9 cellular contexts compared by ENCODE assay signal in genomic region chr5:127571314-127571713, GRCh38. TPM values are rescaled to one million over a fixed set of nuclear protein-coding genes. Genes with fewer than 3 reads are reported as not detected.
DNase-seq lines count a peak whose midpoint lies in the region; ATAC-seq lines count a peak whose summit lies in the region.
"Had no signal": no experiment of that assay in that cellular context is flagged by ENCODE, and none has a peak within 500 bp of the region (broad histone marks: within the 10 kb centered on the region; RNA-seq: fewer than 3 reads in every experiment).

No MANE protein-coding gene starts in this region.

- no peaks in the 10 kb centered on the region for H3K36me3 ChIP-seq in neuronal stem cell (replicated peaks in 1 of 2; ENCODE audit: control insufficient read depth in 2 of 2, insufficient read depth in 2 of 2, low read length in 2 of 2)
- H3K36me3 ChIP-seq in effector memory CD4-positive, alpha-beta T cell (ENCODE audit: control insufficient read depth, insufficient read depth, low read length): no peaks in the 10 kb centered on the region

- no peak overlapping the region for H3K23ac ChIP-seq in neuronal stem cell (ENCODE audit: low read depth, low read length, poor library complexity)

- no peak overlapping the region for H2AK5ac ChIP-seq in neuronal stem cell (ENCODE audit: low read depth, low read length)

- no peak overlapping the region for H3K4me2 ChIP-seq in neuronal stem cell (ENCODE audit: insufficient read depth, low read length, poor library complexity, severe bottlenecking)

- H3K79me1 ChIP-seq in neuronal stem cell (ENCODE audit: low read depth, low read length): no peaks in the 10 kb centered on the region

- no peak overlapping the region for H3K9ac ChIP-seq in neuronal stem cell (ENCODE audit: low read depth, low read length, poor library complexity)

- H3K27me3 ChIP-seq in neuronal stem cell (ENCODE audit: control insufficient read depth in 3 of 3, insufficient read depth in 3 of 3, low read depth in 1 of 3, low read length in 3 of 3): no peaks in the 10 kb centered on the region
- peaks cover 4% of the 10 kb centered on the region for H3K27me3 ChIP-seq in effector memory CD4-positive, alpha-beta T cell (replicated peaks; ENCODE audit: control insufficient read depth, insufficient read depth, low read length, poor library complexity, severe bottlenecking)

- H3K4me1 ChIP-seq in neuronal stem cell (ENCODE audit: control insufficient read depth in 2 of 2, insufficient read depth in 1 of 2, low read depth in 1 of 2, low read length in 2 of 2): peaks cover 0 to 3% of the 10 kb centered on the region in 2 donors
- no peaks in the 10 kb centered on the region for H3K4me1 ChIP-seq in effector memory CD4-positive, alpha-beta T cell (ENCODE audit: control insufficient read depth, insufficient read depth, low read length, poor library complexity, severe bottlenecking)

- H3K18ac ChIP-seq in neuronal stem cell (ENCODE audit: low read length): no peak overlapping the region

- H4K91ac ChIP-seq in neuronal stem cell (ENCODE audit: low read depth, low read length, poor library complexity): no peak overlapping the region

- no CpG with 5 or more reads among the region's 2 CpGs for WGBS in neuronal stem cell (ENCODE audit: extremely low coverage in 2 of 2, insufficient read length in 2 of 2, insufficient replicate concordance in 1 of 2), 2 donors

- no peak overlapping the region for H3K4me3 ChIP-seq in neuronal stem cell (ENCODE audit: low read length in 2 of 2)
- H3K4me3 ChIP-seq in effector memory CD4-positive, alpha-beta T cell (ENCODE audit: insufficient read depth, low read depth, low read length, poor library complexity, severe bottlenecking): no peak overlapping the region

- no peak overlapping the region for H2BK12ac ChIP-seq in neuronal stem cell (ENCODE audit: low read length)

- H2BK15ac ChIP-seq in neuronal stem cell (ENCODE audit: low read length): no peak overlapping the region

- H4K8ac ChIP-seq in neuronal stem cell (ENCODE audit: low read depth, low read length): no peak overlapping the region

- H3K14ac ChIP-seq in neuronal stem cell (ENCODE audit: low read length): no peak overlapping the region

- H2AFZ ChIP-seq in neuronal stem cell (ENCODE audit: low read length): peak overlapping the region; percentile 36

- ATAC-seq in GM19035 (IDR thresholded peaks at IDR 0.05; ENCODE audit: unreplicated experiment) (peak; percentile 62), GM21723 (IDR thresholded peaks at IDR 0.05; ENCODE audit: unreplicated experiment) (peak; percentile 55), HG03135 (IDR thresholded peaks at IDR 0.05; ENCODE audit: unreplicated experiment) (peak; percentile 55)

- H2BK5ac ChIP-seq in neuronal stem cell (ENCODE audit: low read length): no peak overlapping the region

- H2BK120ac ChIP-seq in neuronal stem cell (ENCODE audit: low read depth, low read length): no peak overlapping the region

- H3K27ac ChIP-seq in neuronal stem cell (replicated peaks; ENCODE audit: low read length): no peak overlapping the region
- no peak overlapping the region for H3K27ac ChIP-seq in effector memory CD4-positive, alpha-beta T cell (ENCODE audit: insufficient read depth, low read length, poor library complexity, severe bottlenecking)

- DNase-seq in neuronal stem cell (ENCODE audit: low spot score) (no peak), NCI-H187 treated with DMSO at 0.1 percent for 48 hours (lab: John Stamatoyannopoulos, UW) (no peak), dedifferentiated amniotic fluid mesenchymal stem cell (ENCODE audit: extremely low spot score) (no peak), KG1 (lab: John Stamatoyannopoulos, UW) (no peak)
- no peak for DNase-seq in effector memory CD4-positive, alpha-beta T cell
- DNase-seq: activated effector memory CD4-positive, alpha-beta T cell treated with Interleukin-2 at 50 U/mL for 16 hours had no signal

- no peak overlapping the region for H3K4ac ChIP-seq in neuronal stem cell (ENCODE audit: low read length)

- peaks cover 2 to 11% of the 10 kb centered on the region in 2 donors for H3K9me3 ChIP-seq in neuronal stem cell (replicated peaks in 1 of 2; ENCODE audit: control insufficient read depth in 2 of 2, insufficient read depth in 1 of 2, low read depth in 1 of 2, low read length in 2 of 2)
- H3K9me3 ChIP-seq in effector memory CD4-positive, alpha-beta T cell (ENCODE audit: control insufficient read depth, low read length): no peaks in the 10 kb centered on the region

RNA-seq across cellular contexts. Expression of gene PRRC1, which starts 53.9 kb away (rescaled TPM):
- polyA plus RNA-seq in neuronal stem cell (2013, experiment 1 of 2): 51.5 TPM
- 48.9 TPM for polyA plus RNA-seq in neuronal stem cell (2013, experiment 2 of 2)
